In the genomic region with DNA sequence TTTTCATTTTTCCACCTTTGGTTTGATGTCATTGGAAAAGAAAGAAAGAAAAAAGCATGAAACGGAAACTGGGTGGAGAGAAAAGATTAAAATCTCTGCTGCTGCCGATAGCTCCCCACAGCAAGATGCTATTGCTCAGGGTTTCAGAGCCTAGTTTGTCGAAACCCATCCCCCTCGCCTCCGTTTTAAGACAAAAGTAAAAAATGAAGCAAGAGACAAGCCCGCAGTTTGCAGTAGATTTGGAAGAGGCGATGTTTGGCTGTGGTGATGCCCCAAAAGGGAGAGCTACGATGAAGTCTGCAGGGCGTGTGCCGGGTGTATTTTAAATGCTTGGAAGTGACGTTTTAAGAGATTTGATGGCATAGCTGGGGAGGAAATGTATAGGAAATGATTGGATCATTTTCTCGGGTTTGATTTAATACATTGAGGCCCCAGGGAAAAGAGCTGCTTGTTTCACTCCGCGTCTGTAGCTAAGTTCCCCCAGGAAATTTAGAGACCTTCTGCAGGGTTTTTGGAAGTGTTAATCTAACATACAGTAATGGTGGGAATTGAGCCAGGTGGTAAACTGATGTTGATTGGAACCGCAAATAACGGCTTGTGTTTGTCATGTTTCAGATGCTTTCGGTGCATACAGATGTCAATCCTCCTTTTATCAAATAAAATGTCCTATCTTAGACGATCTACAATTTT, we compare ENCODE assay signal across 8 cellular contexts. TPM values are rescaled to one million over a fixed set of nuclear protein-coding genes. Genes with fewer than 3 reads are reported as not detected.
A peak's percentile ranks its signal among the peaks of the same experiment; 100 is the strongest.
DNase-seq lines count a peak whose midpoint lies in the region; ATAC-seq and TF ChIP-seq lines count a peak whose summit lies in the region.

No MANE protein-coding gene starts in this region.

- peak overlapping the region; percentile 88 for H3K27ac Mint-ChIP-seq in HFFc6
- H3K27ac Mint-ChIP-seq in T-helper 2 cell treated with Interferon-gamma antibody and Interleukin-4, amounts not matched to agents 5 μg/mL and 100 μg/mL, for 36 hours: peak overlapping the region; percentile 95

- no peak for TF ChIP-seq CTCF in HFFc6 (IDR thresholded peaks at IDR 0.05)

- no peaks in the 10 kb centered on the region for H3K9me3 Mint-ChIP-seq in HFFc6
- no peaks in the 10 kb centered on the region for H3K9me3 Mint-ChIP-seq in T-helper 2 cell treated with Interferon-gamma antibody and Interleukin-4, amounts not matched to agents 5 μg/mL and 100 μg/mL, for 36 hours

- no peaks in the 10 kb centered on the region; the same call in 1 of the 2 replicates for H3K27me3 Mint-ChIP-seq in HFFc6 (ENCODE audit: insufficient read depth)
- H3K27me3 Mint-ChIP-seq in T-helper 2 cell treated with Interferon-gamma antibody and Interleukin-4, amounts not matched to agents 5 μg/mL and 100 μg/mL, for 36 hours (ENCODE audit: low read depth): no peaks in the 10 kb centered on the region

- peaks cover 33% of the 10 kb centered on the region for H3K4me1 Mint-ChIP-seq in HFFc6 (ENCODE audit: low read depth)
- peaks cover 59% of the 10 kb centered on the region for H3K4me1 Mint-ChIP-seq in T-helper 2 cell treated with Interferon-gamma antibody and Interleukin-4, amounts not matched to agents 5 μg/mL and 100 μg/mL, for 36 hours (ENCODE audit: low read depth)

- DNase-seq in Caki2 (ENCODE audit: low read depth) (peak; percentile 12), HFFc6 (peak; percentile 22), epithelial cell of prostate (ENCODE audit: low read depth, low spot score) (no peak), myocyte (ENCODE audit: low read depth) (peak; percentile 36), ureter (ENCODE audit: low spot score) (no peak)
- DNase-seq in T-helper 2 cell treated with Interferon-gamma antibody and Interleukin-4, amounts not matched to agents 5 μg/mL and 100 μg/mL, for 36 hours (ENCODE audit: low spot score): no peak

- peak overlapping the region; percentile 87 for H3K27ac ChIP-seq in epithelial cell of prostate

- in situ Hi-C loops in Caki2 (cut with HindIII; ENCODE audit: low pct_unique_long_range_greater_than_20kb, low sequenced_read_pairs): no loop called here

- peaks cover 5% of the 10 kb centered on the region for H3K36me3 Mint-ChIP-seq in HFFc6 (ENCODE audit: low read depth)
- peaks cover 29% of the 10 kb centered on the region for H3K36me3 Mint-ChIP-seq in T-helper 2 cell treated with Interferon-gamma antibody and Interleukin-4, amounts not matched to agents 5 μg/mL and 100 μg/mL, for 36 hours (ENCODE audit: low read depth)

- ATAC-seq in HG02763 (IDR thresholded peaks at IDR 0.05; ENCODE audit: unreplicated experiment): no peak
- no peak for ATAC-seq in HG02678 (IDR thresholded peaks at IDR 0.05; ENCODE audit: unreplicated experiment)

- peak overlapping the region; percentile 97 for H3K4me3 Mint-ChIP-seq in HFFc6
- peak overlapping the region; percentile 91 for H3K4me3 Mint-ChIP-seq in T-helper 2 cell treated with Interferon-gamma antibody and Interleukin-4, amounts not matched to agents 5 μg/mL and 100 μg/mL, for 36 hours

RNA-seq across cellular contexts. Expression of gene NDFIP1, which starts 0.9 kb away (rescaled TPM):
- total RNA-seq in Caki2 (2014; rRNA removed; shearing (Covaris generic); ENCODE audit: low replicate concordance): 99.1 and 132 TPM in 2 replicates
- total RNA-seq in HFFc6 (2021; fragmentation: NEBNext Ultra II Directional; extraction: Animal tissue kit (Norgen Biotek cat#: 25700)): 10 to 100 TPM; 57.7 to 69.9 (median 63.0) TPM
- 57.2 and 59.8 TPM in 2 replicates for total RNA-seq in myocyte
- 49.9 TPM for polyA plus RNA-seq in myocyte (2012)
- total RNA-seq in ureter: 69.6 TPM

Comparison
In these comparisons a context has a peak if more than half of its experiments do, and no peak if none do; other contexts are left out.
1. DNase-seq: peak in Caki2 (single experiment), HFFc6 (single experiment) and myocyte (single experiment); none in T-helper 2 cell treated with Interferon-gamma antibody and Interleukin-4, amounts not matched to agents 5 μg/mL and 100 μg/mL, for 36 hours (single experiment), epithelial cell of prostate (single experiment) and ureter (single experiment).